16 cellular contexts compared by ENCODE assay signal in genomic region chr6:112485813-112486212, GRCh38.
A peak's percentile ranks its signal among the peaks of the same experiment; 100 is the strongest.
DNase-seq lines count a peak whose midpoint lies in the region; ATAC-seq and TF ChIP-seq lines count a peak whose summit lies in the region.
"Had no signal": no experiment of that assay in that cellular context is flagged by ENCODE, and none has a peak within 500 bp of the region (broad histone marks: within the 10 kb centered on the region; RNA-seq: fewer than 3 reads in every experiment).

No MANE protein-coding gene starts in this region.

- POLR2A ChIA-PET in A673 (lab: Charles Lee; ENCODE audit: low non-redundant PET) = interaction anchor here (0.7 kb wide), 1 partner anchor 43 kb away, joined by 3 read pairs; no protein-coding TSS in a partner anchor

- TF ChIP-seq CTCF in A673 (conservative IDR thresholded peaks at IDR 0.05; ENCODE audit: low read depth, low read length) = no peak

- no peak overlapping the region for H3K27ac ChIP-seq in A673 (ENCODE audit: low read depth, low read length, poor library complexity, severe bottlenecking)

- H3K27me3 ChIP-seq in A673 (replicated peaks; ENCODE audit: insufficient read depth, low read depth, low read length, poor library complexity) (no peaks in the 10 kb centered on the region), adipocyte (replicated peaks; ENCODE audit: control insufficient read depth, insufficient read depth, low read length) (peaks cover 5% of the 10 kb centered on the region)

- H3K9me3 ChIP-seq in A673 (ENCODE audit: low read depth, low read length, poor library complexity, severe bottlenecking) = no peaks in the 10 kb centered on the region
- no peaks in the 10 kb centered on the region for H3K9me3 ChIP-seq in adipocyte (ENCODE audit: control insufficient read depth, low read length)

- peaks cover 8% of the 10 kb centered on the region for H3K4me1 ChIP-seq in A673 (ENCODE audit: insufficient read depth, low read length, poor library complexity, severe bottlenecking)
- H3K4me1 ChIP-seq in adipocyte (ENCODE audit: control insufficient read depth, insufficient read depth, low read length) = peaks cover 19% of the 10 kb centered on the region

- intact Hi-C loops in A673 (cut with micrococcal nuclease; ENCODE audit: unreplicated experiment) = no loop called here

- DNase-seq in A673 (ENCODE audit: low spot score) (peak; percentile 55), GM03348 (ENCODE audit: low spot score) (peak; percentile 23), adipocyte (ENCODE audit: low read depth) (no peak), fibroblast of peridontal ligament (ENCODE audit: extremely low read depth) (peak; percentile 64), HuH-7 (ENCODE audit: low spot score) (no peak), MV-4-11 (lab: John Stamatoyannopoulos, UW) (no peak)
- DNase-seq: 8988T; CD4-positive, CD25-positive, alpha-beta regulatory T cell; KG1; NCI-H1092; NCI-H146; NCI-H524 had no signal

- no TSS peak for BruUV-seq in A673 (replicated peaks; lab: Mats Ljungman, UMichigan)

- CTCF ChIA-PET in A673 (lab: Charles Lee) = no interaction called here

- H3K4me3 ChIP-seq in A673 (ENCODE audit: low read depth, low read length, poor library complexity, severe bottlenecking) (no peak overlapping the region), adipocyte (ENCODE audit: low read length) (peak overlapping the region; percentile 6)

- ATAC-seq in GM18909 (IDR thresholded peaks at IDR 0.05; ENCODE audit: poor library complexity, unreplicated experiment) (no peak), GM18511 (IDR thresholded peaks at IDR 0.05; ENCODE audit: unreplicated experiment) (no peak)
- ATAC-seq: Panc1, Right ventricle myocardium inferior had no signal

- H3K36me3 ChIP-seq in A673 (ENCODE audit: insufficient read depth, low read length, poor library complexity, severe bottlenecking) = no peaks in the 10 kb centered on the region
- no peaks in the 10 kb centered on the region for H3K36me3 ChIP-seq in adipocyte (ENCODE audit: control insufficient read depth, insufficient read depth, low read length, severe bottlenecking)

- H3K9ac ChIP-seq in adipocyte (ENCODE audit: low read length) = no peak overlapping the region

Comparison
In these comparisons a context has a peak if more than half of its experiments do, and no peak if none do; other contexts are left out.
1. DNase-seq: peak in A673 (single experiment), GM03348 (single experiment) and fibroblast of peridontal ligament (single experiment); none in adipocyte (single experiment), HuH-7 (single experiment) and MV-4-11 (single experiment).